In the genomic region with DNA sequence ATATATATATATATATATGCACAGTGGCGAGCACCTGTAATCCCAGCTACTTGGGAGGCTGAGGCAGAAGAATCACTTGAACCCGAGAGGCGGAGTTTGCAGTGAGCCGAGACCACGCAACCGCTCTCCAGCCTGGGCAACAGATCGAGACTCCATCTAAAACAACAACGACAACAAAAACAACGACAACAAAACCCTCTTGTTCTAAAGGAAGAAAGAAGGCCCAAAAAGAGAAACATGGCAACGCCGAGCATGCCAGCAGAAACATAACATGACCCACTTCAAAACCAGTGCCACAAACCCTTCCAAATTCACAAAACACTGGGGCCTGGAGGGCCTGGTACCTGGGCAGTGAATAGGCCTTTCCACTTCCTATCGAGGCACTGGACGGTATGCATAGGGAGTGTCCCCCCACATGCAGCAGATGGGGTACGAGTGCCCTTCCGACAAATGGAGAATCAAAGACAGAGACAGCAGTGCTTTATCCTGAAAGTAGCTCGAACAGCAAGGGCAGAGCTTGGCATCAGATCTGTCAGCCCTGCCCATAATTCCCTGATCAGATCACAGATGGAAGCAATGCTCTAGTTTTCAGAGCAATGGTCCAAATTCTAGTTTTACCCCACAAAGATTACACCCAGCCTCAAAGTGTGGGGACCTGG, we compare ENCODE assay signal across 14 cellular contexts. TPM values are rescaled to one million over a fixed set of nuclear protein-coding genes. Genes with fewer than 3 reads are reported as not detected.
A peak's percentile ranks its signal among the peaks of the same experiment; 100 is the strongest.
DNase-seq lines count a peak whose midpoint lies in the region; ATAC-seq and TF ChIP-seq lines count a peak whose summit lies in the region.
"Had no signal": no experiment of that assay in that cellular context is flagged by ENCODE, and none has a peak within 500 bp of the region (broad histone marks: within the 10 kb centered on the region; RNA-seq: fewer than 3 reads in every experiment).

No MANE protein-coding gene starts in this region.

- H3K27me3 ChIP-seq in hepatocyte, result no peaks in the 10 kb centered on the region
- H3K27me3 ChIP-seq in smooth muscle cell (ENCODE audit: low read depth), result no peaks in the 10 kb centered on the region

- no peak overlapping the region for H3K9ac ChIP-seq in smooth muscle cell (ENCODE audit: low read depth)

- peaks cover 50% of the 10 kb centered on the region for H3K4me1 Mint-ChIP-seq in T-helper 1 cell treated with Interleukin-12 subunit alpha and Interleukin-12 subunit beta and Interleukin-4 antibody, amounts not matched to agents 30 μg/mL and 1 μg/mL, for 36 hours (ENCODE audit: low read depth)
- peaks cover 39% of the 10 kb centered on the region for H3K4me1 Mint-ChIP-seq in nephron progenitor cell

- no peaks in the 10 kb centered on the region for H4K20me1 ChIP-seq in hepatocyte (ENCODE audit: insufficient read depth, poor library complexity, severe bottlenecking)
- no peaks in the 10 kb centered on the region for H4K20me1 ChIP-seq in smooth muscle cell (ENCODE audit: low read depth)

- TF ChIP-seq CTCF in RWPE1 (conservative IDR thresholded peaks at IDR 0.05; ENCODE audit: low read depth), result no peak
- no peak for TF ChIP-seq CTCF in hepatocyte (IDR thresholded peaks at IDR 0.05; ENCODE audit: poor library complexity)
- no peak for TF ChIP-seq CTCF in smooth muscle cell (IDR thresholded peaks at IDR 0.05; ENCODE audit: borderline replicate concordance, insufficient read depth, poor library complexity, severe bottlenecking)
- no peak for TF ChIP-seq CTCF in nephron progenitor cell (IDR thresholded peaks at IDR 0.05)

- H3K4me1 ChIP-seq in hepatocyte (ENCODE audit: insufficient read depth) (peaks cover 44% of the 10 kb centered on the region), smooth muscle cell (ENCODE audit: low read depth) (peaks cover 24% of the 10 kb centered on the region)

- CTCF ChIA-PET in RWPE1 (lab: Yijun Ruan, JAX), result interaction anchor here (0.6 kb wide), 1 partner anchor 53 kb away, joined by 7 read pairs; no protein-coding TSS in a partner anchor

- H3K4me3 ChIP-seq in hepatocyte (no peak overlapping the region), smooth muscle cell (no peak overlapping the region)

- H3K9me2 ChIP-seq in hepatocyte (replicated peaks; ENCODE audit: insufficient read depth), result no peaks in the 10 kb centered on the region

- peak overlapping the region; percentile 13 for H3K4me3 Mint-ChIP-seq in T-helper 1 cell treated with Interleukin-12 subunit alpha and Interleukin-12 subunit beta and Interleukin-4 antibody, amounts not matched to agents 30 μg/mL and 1 μg/mL, for 36 hours
- no peak overlapping the region for H3K4me3 Mint-ChIP-seq in nephron progenitor cell

- no peaks in the 10 kb centered on the region for H3K9me3 Mint-ChIP-seq in T-helper 1 cell treated with Interleukin-12 subunit alpha and Interleukin-12 subunit beta and Interleukin-4 antibody, amounts not matched to agents 30 μg/mL and 1 μg/mL, for 36 hours
- H3K9me3 Mint-ChIP-seq in nephron progenitor cell, result no peaks in the 10 kb centered on the region
- H3K9me3 Mint-ChIP-seq: IgD-negative memory B cell had no signal

- H2AFZ ChIP-seq in hepatocyte (no peak overlapping the region), smooth muscle cell (ENCODE audit: low read depth) (no peak overlapping the region)

- H3K27ac Mint-ChIP-seq in T-helper 1 cell treated with Interleukin-12 subunit alpha and Interleukin-12 subunit beta and Interleukin-4 antibody, amounts not matched to agents 30 μg/mL and 1 μg/mL, for 36 hours, result peak overlapping the region; percentile 84
- no peak overlapping the region for H3K27ac Mint-ChIP-seq in nephron progenitor cell

- no peaks in the 10 kb centered on the region for H3K27me3 Mint-ChIP-seq in T-helper 1 cell treated with Interleukin-12 subunit alpha and Interleukin-12 subunit beta and Interleukin-4 antibody, amounts not matched to agents 30 μg/mL and 1 μg/mL, for 36 hours (ENCODE audit: low read depth)
- peaks cover 7% of the 10 kb centered on the region for H3K27me3 Mint-ChIP-seq in nephron progenitor cell (ENCODE audit: low read depth, poor library complexity)
- H3K27me3 Mint-ChIP-seq: IgD-negative memory B cell had no signal

- over 99% methylated on average over 16 of the region's 16 CpGs for WGBS in hepatocyte (ENCODE audit: low lambda C conversion rate, missing lambda C conversion rate)
- WGBS in smooth muscle cell (ENCODE audit: low lambda C conversion rate), result 98% methylated on average over 16 of the region's 16 CpGs

- no peak for ATAC-seq in GM18502 (IDR thresholded peaks at IDR 0.05; ENCODE audit: poor library complexity, unreplicated experiment)

- H3K4me2 ChIP-seq in hepatocyte (no peak overlapping the region), smooth muscle cell (no peak overlapping the region)

- H3F3A ChIP-seq in smooth muscle cell (ENCODE audit: low read depth), result peaks cover 24% of the 10 kb centered on the region

- H3K36me3 ChIP-seq in hepatocyte (replicated peaks; ENCODE audit: insufficient read depth, low read depth), result no peaks in the 10 kb centered on the region
- H3K36me3 ChIP-seq in smooth muscle cell (ENCODE audit: low read depth), result no peaks in the 10 kb centered on the region

- DNase-seq in T-helper 1 cell (no peak), RWPE1 (ENCODE audit: low spot score) (no peak), hepatocyte (ENCODE audit: low spot score) (no peak), smooth muscle cell (lab: John Stamatoyannopoulos, UW; ENCODE audit: unreplicated experiment) (no peak), nephron progenitor cell (no peak), NCI-H2227 treated with DMSO at 0.1 percent for 48 hours (lab: John Stamatoyannopoulos, UW) (no peak)
- DNase-seq: 8988T; activated gamma-delta T cell; DMS79 treated with DMSO at 0.1 percent for 48 hours; effector CD8-positive, alpha-beta T cell; NCI-H2081 had no signal

- H3K79me2 ChIP-seq in hepatocyte (no peaks in the 10 kb centered on the region), smooth muscle cell (ENCODE audit: low read depth) (no peaks in the 10 kb centered on the region)

- H3K9me3 ChIP-seq in hepatocyte (ENCODE audit: low read depth) (no peaks in the 10 kb centered on the region), smooth muscle cell (replicated peaks; ENCODE audit: low read depth) (no peaks in the 10 kb centered on the region)

- H3K36me3 Mint-ChIP-seq in T-helper 1 cell treated with Interleukin-12 subunit alpha and Interleukin-12 subunit beta and Interleukin-4 antibody, amounts not matched to agents 30 μg/mL and 1 μg/mL, for 36 hours (ENCODE audit: low read depth), result peaks cover 4% of the 10 kb centered on the region
- H3K36me3 Mint-ChIP-seq in nephron progenitor cell (ENCODE audit: low read depth), result no peaks in the 10 kb centered on the region
- H3K36me3 Mint-ChIP-seq: IgD-negative memory B cell had no signal

- H3K27ac ChIP-seq in RWPE1, result peak overlapping the region; percentile 86
- peak overlapping the region; percentile 12 for H3K27ac ChIP-seq in hepatocyte
- H3K27ac ChIP-seq in smooth muscle cell (ENCODE audit: low read depth), result peak overlapping the region; percentile 100

- POLR2A ChIA-PET in RWPE1 (lab: Yijun Ruan, JAX; ENCODE audit: low non-redundant PET), result no interaction called here

RNA-seq across cellular contexts. Expression of gene TOMM20, which starts 52.0 kb away (rescaled TPM):
- total RNA-seq in hepatocyte, result 96.4 and 99.6 TPM in 2 replicates
- 51.8 and 55.0 TPM in 2 replicates for polyA plus RNA-seq in hepatocyte
- total RNA-seq in smooth muscle cell, result 82.1 and 88.7 TPM in 2 replicates
- 46.1 and 71.3 TPM in 2 replicates for polyA plus RNA-seq in smooth muscle cell

Comparison
In these comparisons a context has a peak if more than half of its experiments do, and no peak if none do; other contexts are left out.
1. H3K27ac ChIP-seq: peak in every context shown above with its lines; median percentile 100 in smooth muscle cell; 86 in RWPE1; 12 in hepatocyte.